In the genomic region with DNA sequence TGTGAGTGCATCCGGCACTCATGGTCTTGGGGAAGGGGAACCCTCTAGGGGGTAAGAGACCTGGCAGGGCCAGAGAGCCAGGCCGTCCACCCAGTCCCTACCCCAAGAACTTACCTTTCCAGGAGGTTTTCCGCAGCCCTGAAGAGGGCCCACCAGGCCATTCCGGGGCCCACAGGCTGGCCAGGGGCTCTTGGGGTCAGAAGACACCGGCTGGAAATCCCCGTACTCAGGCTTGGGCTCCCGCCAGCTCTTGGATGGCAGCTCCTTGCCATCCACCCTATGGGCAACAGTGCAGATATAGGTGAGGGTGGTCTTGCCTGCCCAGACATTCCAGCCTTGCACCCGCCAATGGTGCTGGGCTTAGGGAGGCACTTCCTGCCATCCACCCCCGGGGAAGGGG, we compare ENCODE assay signal across 1 cellular context.
TF ChIP-seq lines count a peak whose summit lies in the region.

No MANE protein-coding gene starts in this region.

TF ChIP-seq in H1, 55 proteins besides CTCF, POLR2A, EP300 and RAD21:
- TF ChIP-seq, protein P1, sequence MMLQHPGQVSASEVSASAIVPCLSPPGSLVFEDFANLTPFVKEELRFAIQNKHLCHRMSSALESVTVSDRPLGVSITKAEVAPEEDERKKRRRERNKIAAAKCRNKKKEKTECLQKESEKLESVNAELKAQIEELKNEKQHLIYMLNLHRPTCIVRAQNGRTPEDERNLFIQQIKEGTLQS (IDR thresholded peaks at IDR 0.05; ENCODE audit: insufficient read depth, low read depth, low read length) = no peak
- TF ChIP-seq SP2 (IDR thresholded peaks at IDR 0.05; ENCODE audit: low read length) = no peak
- no peak; the same call in 1 of the 2 replicates for TF ChIP-seq POLR2AphosphoS5 (IDR thresholded peaks at IDR 0.05; ENCODE audit: low read depth, low read length)
- no peak for TF ChIP-seq RNF2 (IDR thresholded peaks at IDR 0.05; ENCODE audit: borderline replicate concordance, low read depth, low read length, missing control alignments, poor library complexity, severe bottlenecking)
- no peak for TF ChIP-seq EZH2 (IDR thresholded peaks at IDR 0.05; ENCODE audit: low read depth, low read length, severe bottlenecking)
- no peak for TF ChIP-seq CTBP2 (IDR thresholded peaks at IDR 0.05; ENCODE audit: borderline replicate concordance, insufficient read depth, insufficient read length, low read length)
- no peak for TF ChIP-seq CBX5 (IDR thresholded peaks at IDR 0.05; ENCODE audit: low read depth, low read length)
- no peak for TF ChIP-seq PHF8 (conservative IDR thresholded peaks at IDR 0.05; ENCODE audit: low read depth, low read length)
- no peak for TF ChIP-seq FOSL1 (IDR thresholded peaks at IDR 0.05; ENCODE audit: insufficient read depth, low read depth, low read length)
- no peak for TF ChIP-seq KDM1A (IDR thresholded peaks at IDR 0.05; ENCODE audit: borderline replicate concordance, low read length)
- no peak for TF ChIP-seq HDAC6 (IDR thresholded peaks at IDR 0.05; ENCODE audit: low read depth, low read length)
- TF ChIP-seq RXRA (IDR thresholded peaks at IDR 0.05; ENCODE audit: insufficient read depth, low read depth, low read length) = no peak
- TF ChIP-seq, protein P2, sequence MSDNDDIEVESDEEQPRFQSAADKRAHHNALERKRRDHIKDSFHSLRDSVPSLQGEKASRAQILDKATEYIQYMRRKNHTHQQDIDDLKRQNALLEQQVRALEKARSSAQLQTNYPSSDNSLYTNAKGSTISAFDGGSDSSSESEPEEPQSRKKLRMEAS (IDR thresholded peaks at IDR 0.05) = no peak
- no peak for TF ChIP-seq TCF12 (IDR thresholded peaks at IDR 0.05; ENCODE audit: low read depth, low read length)
